1 cellular context compared by ENCODE assay signal in genomic region chr1:246428542-246429308, GRCh38.
TF ChIP-seq lines count a peak whose summit lies in the region.

No MANE protein-coding gene starts in this region.

TF ChIP-seq in K562, 482 proteins besides CTCF, POLR2A, EP300 and RAD21 (continued from another document):
- TF ChIP-seq RERE (CRISPR knock-in tag; IDR thresholded peaks at IDR 0.05; ENCODE audit: borderline replicate concordance) (no peak), SRSF7 (optimal IDR thresholded peaks at IDR 0.05; ENCODE audit: low read depth, low read length) (no peak), BHLHE40 (IDR thresholded peaks at IDR 0.05; ENCODE audit: low read length) (peak; percentile 27; the same call in 1 of the 2 replicates), SMAD4 (CRISPR knock-in tag; conservative IDR thresholded peaks at IDR 0.05) (peak; percentile 69; the same call in 1 of the 2 replicates), IRF9 (tag; IDR thresholded peaks at IDR 0.05) (0 out of 2 replicates have a peak, but pooled peaks have one; percentile 15), TFAM (CRISPR knock-in tag; conservative IDR thresholded peaks at IDR 0.05) (no peak), CBFA2T3 (IDR thresholded peaks at IDR 0.05) (no peak), ZNF592 (IDR thresholded peaks at IDR 0.05) (0 out of 2 replicates have a peak, but pooled peaks have one; percentile 42), JUN (IDR thresholded peaks at IDR 0.05; ENCODE audit: borderline replicate concordance, low read depth, low read length) (peak; percentile 70; the same call in 1 of the 2 replicates), JUN (CRISPR knock-in tag; IDR thresholded peaks at IDR 0.05; ENCODE audit: borderline replicate concordance) (no peak), MYC (IDR thresholded peaks at IDR 0.05; ENCODE audit: low read depth, low read length) (peak; percentile 94), MYC (CRISPR knock-in tag; IDR thresholded peaks at IDR 0.05; ENCODE audit: borderline replicate concordance, low read depth) (no peak), CBX1 (IDR thresholded peaks at IDR 0.05; ENCODE audit: low read depth) (0 out of 2 replicates have a peak, but pooled peaks have one; percentile 46), USF1 (CRISPR knock-in tag; IDR thresholded peaks at IDR 0.05) (peak; percentile 13; the same call in 1 of the 2 replicates), MAFF (IDR thresholded peaks at IDR 0.05; ENCODE audit: low read length) (peak; percentile 17; the same call in 1 of the 2 replicates), ZBTB33 (CRISPR knock-in tag; IDR thresholded peaks at IDR 0.05) (peak; percentile 82; the same call in 1 of the 2 replicates), ZNF766 (CRISPR knock-in tag; conservative IDR thresholded peaks at IDR 0.05) (peak; percentile 61), ZBTB34 (CRISPR knock-in tag; IDR thresholded peaks at IDR 0.05) (no peak), MAX (CRISPR knock-in tag; IDR thresholded peaks at IDR 0.05) (peak; percentile 61; the same call in 1 of the 2 replicates), JUND (IDR thresholded peaks at IDR 0.05; ENCODE audit: borderline replicate concordance, low read depth, low read length) (peak; percentile 58; the same call in 1 of the 2 replicates), JUND (tag; IDR thresholded peaks at IDR 0.05; ENCODE audit: borderline replicate concordance, low read depth, low read length) (no peak; the same call in 2 of the 3 replicates), EWSR1 (IDR thresholded peaks at IDR 0.05; ENCODE audit: borderline replicate concordance, low read depth, partially characterized antibody) (no peak), YY1 (IDR thresholded peaks at IDR 0.05; ENCODE audit: borderline replicate concordance in 1 of 3, control insufficient read depth in 1 of 3, extremely low read depth in 1 of 3, insufficient read depth in 3 of 3, insufficient read length in 1 of 3, insufficient replicate concordance in 2 of 3, low read depth in 1 of 3, low read length in 2 of 3) (peak in 2 of 3 experiments; percentile 21 to 27), CBX3 (IDR thresholded peaks at IDR 0.05; ENCODE audit: borderline replicate concordance in 1 of 2, low read length in 2 of 2) (peak in 1 of 2 experiments; percentile 59; a peak in 1 of 3 replicates), ID3 (CRISPR knock-in tag; IDR thresholded peaks at IDR 0.05) (no peak), ID3 (tag; IDR thresholded peaks at IDR 0.05) (0 out of 2 replicates have a peak, but pooled peaks have one; percentile 20), ZNF311 (CRISPR knock-in tag; IDR thresholded peaks at IDR 0.05) (no peak), DMBX1 (CRISPR knock-in tag; IDR thresholded peaks at IDR 0.05; ENCODE audit: borderline replicate concordance) (peak; percentile 82; the same call in 1 of the 2 replicates), DDX20 (tag; IDR thresholded peaks at IDR 0.05; ENCODE audit: low read depth) (peak; percentile 29; the same call in 1 of the 2 replicates), ZBTB17 (CRISPR knock-in tag; IDR thresholded peaks at IDR 0.05) (peak; percentile 70), ZNF589 (CRISPR knock-in tag; IDR thresholded peaks at IDR 0.05; ENCODE audit: low read depth) (peak; percentile 94; the same call in 1 of the 2 replicates), ZNF175 (CRISPR knock-in tag; IDR thresholded peaks at IDR 0.05; ENCODE audit: low read depth) (peak; percentile 91), RCOR1 (IDR thresholded peaks at IDR 0.05; ENCODE audit: borderline replicate concordance in 1 of 2, low read depth in 2 of 2, low read length in 2 of 2) (peak in 1 of 2 experiments; percentile 75; a peak in 2 of 4 replicates), RBFOX2 (IDR thresholded peaks at IDR 0.05; ENCODE audit: low read depth, low read length) (0 out of 2 replicates have a peak, but pooled peaks have one; percentile 39), STAT6 (CRISPR knock-in tag; IDR thresholded peaks at IDR 0.05) (no peak), NR4A1 (CRISPR knock-in tag; IDR thresholded peaks at IDR 0.05) (no peak), NR4A1 (tag; IDR thresholded peaks at IDR 0.05) (0 out of 2 replicates have a peak, but pooled peaks have one; percentile 19), ADNP (tag; IDR thresholded peaks at IDR 0.05) (0 out of 2 replicates have a peak, but pooled peaks have one; percentile 24)
